In the genomic region with DNA sequence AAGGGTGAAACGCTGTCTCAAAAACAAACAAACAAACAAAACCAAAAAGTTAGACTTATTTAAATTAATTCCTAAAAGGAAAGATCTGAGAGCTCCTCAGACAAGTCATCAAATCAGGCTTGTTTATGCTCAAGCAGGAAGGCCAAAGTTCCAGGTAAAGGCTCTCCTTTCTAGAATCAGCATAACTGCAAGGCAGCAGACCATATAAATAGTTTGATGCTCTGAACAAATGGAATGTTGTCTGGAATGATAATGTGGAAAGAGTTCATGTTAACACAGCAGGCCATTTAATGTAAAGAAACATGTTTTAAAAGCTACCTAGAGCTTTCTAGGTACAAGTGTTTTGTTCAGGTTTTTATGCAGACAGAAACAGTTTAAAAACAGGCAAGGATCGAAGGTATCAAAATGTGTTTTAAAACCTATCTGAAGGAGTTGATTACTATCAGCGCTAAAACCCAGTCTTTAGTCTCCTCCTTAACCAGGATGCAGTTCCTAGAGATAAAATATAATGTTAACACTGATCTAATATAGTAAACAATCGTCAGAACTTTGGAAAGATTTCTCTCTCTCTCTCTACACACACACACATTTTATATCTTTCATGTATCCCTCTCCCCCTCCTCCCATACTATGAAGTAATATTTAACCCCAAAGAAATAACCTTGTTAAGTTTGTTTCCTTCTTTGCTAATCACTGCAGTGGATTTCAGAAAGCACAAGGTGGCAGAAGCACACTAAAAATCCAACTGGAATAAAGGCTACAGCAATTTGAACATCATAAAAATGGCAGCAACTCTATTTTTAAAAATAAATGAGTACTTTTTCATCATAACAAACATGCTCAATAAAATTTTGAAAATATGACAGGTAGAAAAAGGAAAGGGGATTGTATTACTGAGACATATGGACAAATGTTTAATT, we compare ENCODE assay signal across 8 cellular contexts.
DNase-seq lines count a peak whose midpoint lies in the region; ATAC-seq and TF ChIP-seq lines count a peak whose summit lies in the region.

No MANE protein-coding gene starts in this region.

- H3K4me3 ChIP-seq in astrocyte of the spinal cord (ENCODE audit: low read depth, low read length), result no peak overlapping the region

- ATAC-seq in left lobe of liver (peak; percentile 62), GM21619 (IDR thresholded peaks at IDR 0.05; ENCODE audit: unreplicated experiment) (no peak), GM19455 (IDR thresholded peaks at IDR 0.05; ENCODE audit: unreplicated experiment) (no peak)

- TF ChIP-seq CTCF in GM12874 (IDR thresholded peaks at IDR 0.05; ENCODE audit: insufficient read depth, low read depth, low read length), result peak; percentile 13; the same call in 1 of the 2 replicates
- TF ChIP-seq CTCF in astrocyte of the spinal cord (IDR thresholded peaks at IDR 0.05; ENCODE audit: low read depth, low read length), result peak; percentile 74

- in situ Hi-C loops in astrocyte of the spinal cord (cut with HindIII; ENCODE audit: low sequenced_read_pairs), result no loop called here

- DNase-seq in LHCN-M2 (ENCODE audit: low read depth), result peak; percentile 65
- DNase-seq in astrocyte of the spinal cord (ENCODE audit: low read depth, low spot score), result peak; percentile 71
- DNase-seq in left lobe of liver (ENCODE audit: low spot score), result no peak
- DNase-seq in OCI-M2 (lab: John Stamatoyannopoulos, UW; ENCODE audit: unreplicated experiment), result no peak
- no peak for DNase-seq in MV-4-11 (lab: John Stamatoyannopoulos, UW)

Comparison
In these comparisons a context has a peak if more than half of its experiments do, and no peak if none do; other contexts are left out.
1. DNase-seq: peak in LHCN-M2 (single experiment) and astrocyte of the spinal cord (single experiment); none in left lobe of liver (single experiment), OCI-M2 (single experiment) and MV-4-11 (single experiment).